Comparison of ENCODE assay signal across 8 cellular contexts in the genomic region with DNA sequence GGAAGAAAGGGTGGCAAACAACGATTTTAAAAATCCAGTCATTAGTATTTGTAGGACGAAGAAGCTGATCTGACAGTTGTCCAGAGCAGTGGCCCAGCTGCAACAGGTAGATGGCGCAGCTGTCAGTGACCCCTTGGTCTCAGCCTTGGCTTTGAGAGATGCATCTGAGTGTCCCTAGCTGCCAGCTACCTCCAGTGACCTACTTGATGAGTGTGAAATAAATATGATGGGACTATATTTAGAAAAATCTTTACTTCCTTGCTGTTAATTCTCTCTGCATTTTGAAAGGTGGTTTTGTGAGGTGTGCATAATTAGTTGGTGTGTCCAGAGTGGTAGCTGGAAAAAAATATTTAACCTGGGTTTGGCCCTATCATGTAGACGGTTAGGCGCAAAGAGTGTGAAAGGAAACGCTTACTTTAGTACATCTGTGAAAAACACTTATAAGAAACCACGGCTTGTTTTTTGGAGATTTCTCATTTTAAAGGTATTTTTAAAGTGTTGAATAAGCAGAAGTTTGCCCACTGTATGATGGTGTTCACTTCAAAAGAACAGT. TPM values are rescaled to one million over a fixed set of nuclear protein-coding genes. Genes with fewer than 3 reads are reported as not detected.
DNase-seq lines count a peak whose midpoint lies in the region; ATAC-seq and TF ChIP-seq lines count a peak whose summit lies in the region.

No MANE protein-coding gene starts in this region.

- H3K9me3 ChIP-seq in MM.1S (replicated peaks; ENCODE audit: insufficient read depth, low read length) (no peaks in the 10 kb centered on the region), neuron (ENCODE audit: low read length) (no peaks in the 10 kb centered on the region)

- no peak for DNase-seq in activated T-cell treated with anti-CD3 and anti-CD28 coated beads, Interleukin-2, amount 50 U/mL, for 4 hours
- no peak for DNase-seq in activated T-cell treated with anti-CD3 and anti-CD28 coated beads, Interleukin-2, amount 50 U/mL, for 48 hours
- DNase-seq in HFF-Myc (ENCODE audit: extremely low read depth, low read depth) (no peak), MM.1S (peak; percentile 46), activated B cell treated with CpG ODN at 0.5 μM for 24 hours (no peak), glomerular visceral epithelial cell (ENCODE audit: extremely low spot score) (peak; percentile 49)
- DNase-seq in stimulated activated CD4-positive, alpha-beta T cell treated with anti-CD3 and anti-CD28 coated beads, Interleukin-15, amount 100 ng/mL, for 24 hours: no peak

- H4K20me1 ChIP-seq in MM.1S (ENCODE audit: insufficient read depth, low read length): no peaks in the 10 kb centered on the region

- no peak overlapping the region for H3K27ac ChIP-seq in MM.1S (ENCODE audit: low read length)

- H2AFZ ChIP-seq in MM.1S (ENCODE audit: low read length): peak overlapping the region; percentile 21
- H2AFZ ChIP-seq in neuron (ENCODE audit: low read depth, low read length): peak overlapping the region; percentile 97

- intact Hi-C loops in activated B cell treated with CpG ODN at 0.5 μM for 24 hours (cut with micrococcal nuclease): loop anchor here (1.0 to 10.0 kb wide), 5 partner anchors 16 to 668 kb away; a partner anchor contains a TSS

- no peak overlapping the region for H3K27ac Mint-ChIP-seq in activated B cell treated with CpG ODN at 0.5 μM for 24 hours

- H3K36me3 ChIP-seq in MM.1S (replicated peaks; ENCODE audit: insufficient read depth, low read length): no peaks in the 10 kb centered on the region
- H3K36me3 ChIP-seq in neuron (ENCODE audit: insufficient read depth, low read length): no peaks in the 10 kb centered on the region

- H3K4me3 Mint-ChIP-seq in activated T-cell treated with anti-CD3 and anti-CD28 coated beads, Interleukin-2, amount 50 U/mL, for 4 hours: peak overlapping the region; percentile 85
- peak overlapping the region; percentile 84 for H3K4me3 Mint-ChIP-seq in activated B cell treated with CpG ODN at 0.5 μM for 24 hours

- H3K27me3 ChIP-seq in MM.1S (replicated peaks; ENCODE audit: insufficient read depth, low read length): no peaks in the 10 kb centered on the region
- H3K27me3 ChIP-seq in neuron (ENCODE audit: insufficient read depth, low read length): no peaks in the 10 kb centered on the region

- peaks cover 2% of the 10 kb centered on the region for H3K27me3 Mint-ChIP-seq in activated T-cell treated with anti-CD3 and anti-CD28 coated beads, Interleukin-2, amount 50 U/mL, for 4 hours (ENCODE audit: low read depth)
- H3K27me3 Mint-ChIP-seq in activated B cell treated with CpG ODN at 0.5 μM for 24 hours: no peaks in the 10 kb centered on the region

- peak; percentile 25 to 42 for ATAC-seq in activated T-cell treated with anti-CD3 and anti-CD28 coated beads, Interleukin-2, amount 50 U/mL, for 4 hours
- ATAC-seq in activated B cell treated with CpG ODN at 0.5 μM for 24 hours (ENCODE audit: low read depth): no peak

- H3K4me2 ChIP-seq in MM.1S (ENCODE audit: low read depth, low read length): peak overlapping the region; percentile 57

- H3K79me2 ChIP-seq in MM.1S (ENCODE audit: low read length): no peaks in the 10 kb centered on the region

- H3K9me3 Mint-ChIP-seq in activated T-cell treated with anti-CD3 and anti-CD28 coated beads, Interleukin-2, amount 50 U/mL, for 4 hours: no peaks in the 10 kb centered on the region
- H3K9me3 Mint-ChIP-seq in activated B cell treated with CpG ODN at 0.5 μM for 24 hours: no peaks in the 10 kb centered on the region

- TF ChIP-seq CTCF in HFF-Myc (IDR thresholded peaks at IDR 0.05; ENCODE audit: low read depth, low read length, missing control alignments) (peak; percentile 26), MM.1S (IDR thresholded peaks at IDR 0.05; ENCODE audit: low read length) (peak; percentile 52), activated B cell treated with CpG ODN at 0.5 μM for 24 hours (IDR thresholded peaks at IDR 0.05) (no peak)

- H3K4me3 ChIP-seq in HFF-Myc (replicated peaks; ENCODE audit: low read depth, low read length) (peak overlapping the region; percentile 65), MM.1S (ENCODE audit: low read length) (peak overlapping the region; percentile 44), neuron (ENCODE audit: low read length) (peak overlapping the region; percentile 52)

- no peaks in the 10 kb centered on the region for H3K9me2 ChIP-seq in MM.1S (replicated peaks; ENCODE audit: insufficient read depth, low read length)

- H3K36me3 Mint-ChIP-seq in activated T-cell treated with anti-CD3 and anti-CD28 coated beads, Interleukin-2, amount 50 U/mL, for 4 hours (ENCODE audit: insufficient read depth): peaks cover 3% of the 10 kb centered on the region
- no peaks in the 10 kb centered on the region for H3K36me3 Mint-ChIP-seq in activated B cell treated with CpG ODN at 0.5 μM for 24 hours (ENCODE audit: low read depth)

- CTCF ChIA-PET in activated B cell treated with CpG ODN at 0.5 μM for 24 hours (lab: Charles Lee): interaction anchor here (1.0 to 1.6 kb wide), 5 partner anchors 10 to 336 kb away, joined by 3 to 7 read pairs (median 4); no protein-coding TSS in a partner anchor

- H3F3A ChIP-seq in MM.1S (ENCODE audit: insufficient read depth, low read length): no peaks in the 10 kb centered on the region

- peaks cover 20% of the 10 kb centered on the region for H3K4me1 Mint-ChIP-seq in activated T-cell treated with anti-CD3 and anti-CD28 coated beads, Interleukin-2, amount 50 U/mL, for 4 hours (ENCODE audit: low read depth)
- peaks cover 9% of the 10 kb centered on the region for H3K4me1 Mint-ChIP-seq in activated B cell treated with CpG ODN at 0.5 μM for 24 hours

- H3K9ac ChIP-seq in MM.1S (ENCODE audit: low read length): peak overlapping the region; percentile 37; the same call in 1 of the 2 replicates

- H3K4me1 ChIP-seq in MM.1S (ENCODE audit: low read length) (peaks cover 7% of the 10 kb centered on the region), neuron (ENCODE audit: insufficient read depth, low read length) (no peaks in the 10 kb centered on the region)

- POLR2A ChIA-PET in activated B cell treated with CpG ODN at 0.5 μM for 24 hours (lab: Charles Lee): interaction anchor here (0.7 to 0.9 kb wide), 3 partner anchors 15 to 534 kb away, joined by 3 to 7 read pairs (median 4); a partner anchor contains a TSS

RNA-seq across cellular contexts. Expression of a gene that starts 1.0 kb away (rescaled TPM):
- total RNA-seq in activated T-cell treated with anti-CD3 and anti-CD28 coated beads, Interleukin-2, amount 50 U/mL, for 4 hours: 1 to 10 TPM; 3.6 to 4.3 (median 3.6) TPM
- total RNA-seq in activated B cell treated with CpG ODN at 0.5 μM for 24 hours: 4.2 and 4.8 TPM in 2 replicates

RNA-seq across cellular contexts. Expression of a gene that starts 24.7 kb away (rescaled TPM):
- total RNA-seq in activated T-cell treated with anti-CD3 and anti-CD28 coated beads, Interleukin-2, amount 50 U/mL, for 4 hours: 10 to 100 TPM; 17.6 to 28.2 (median 23.1) TPM
- total RNA-seq in activated B cell treated with CpG ODN at 0.5 μM for 24 hours: 16.3 and 21.2 TPM in 2 replicates

Comparison
In these comparisons a context has a peak if more than half of its experiments do, and no peak if none do; other contexts are left out.
1. DNase-seq: peak in MM.1S (single experiment) and glomerular visceral epithelial cell (single experiment); none in activated T-cell treated with anti-CD3 and anti-CD28 coated beads, Interleukin-2, amount 50 U/mL, for 4 hours (single experiment), activated T-cell treated with anti-CD3 and anti-CD28 coated beads, Interleukin-2, amount 50 U/mL, for 48 hours (0 of 2), HFF-Myc (single experiment), activated B cell treated with CpG ODN at 0.5 μM for 24 hours (single experiment) and stimulated activated CD4-positive, alpha-beta T cell treated with anti-CD3 and anti-CD28 coated beads, Interleukin-15, amount 100 ng/mL, for 24 hours (single experiment).
2. Peak in every context shown above with its lines, with median percentiles within 50 percentile points of each other: H3K4me3 ChIP-seq.